In genomic region chr2:85560403-85560726, GRCh38 we compare ENCODE assay signal across 5 cellular contexts. TPM values are rescaled to one million over a fixed set of nuclear protein-coding genes. Genes with fewer than 3 reads are reported as not detected.
A peak's percentile ranks its signal among the peaks of the same experiment; 100 is the strongest.
DNase-seq lines count a peak whose midpoint lies in the region; TF ChIP-seq lines count a peak whose summit lies in the region.
"Not testable (repeated sequence)": the region's sequence is repeated elsewhere in the genome, so short reads cannot be mapped to it uniquely, and the experiment has no call there.

No MANE protein-coding gene starts in this region.

- peaks cover 24% of the 10 kb centered on the region for H3K4me1 Mint-ChIP-seq in osteocyte (ENCODE audit: unreplicated experiment)

- peak overlapping the region; percentile 87 for H3K4me3 ChIP-seq in HFF-Myc (replicated peaks; ENCODE audit: low read depth, low read length)
- peak overlapping the region; percentile 72 for H3K4me3 ChIP-seq in WI38 (ENCODE audit: low read depth, low read length)
- H3K4me3 ChIP-seq in cardiac fibroblast (replicated peaks in 1 of 2; ENCODE audit: low read depth in 2 of 2, low read length in 2 of 2) = peak overlapping the region; percentile 79 to 82
- peak overlapping the region; percentile 92 for H3K4me3 ChIP-seq in iPS-11a (ENCODE audit: low read depth, low read length)

- not testable (repeated sequence) for TF ChIP-seq CTCF in HFF-Myc (IDR thresholded peaks at IDR 0.05; ENCODE audit: low read depth, low read length, missing control alignments); WI38 (IDR thresholded peaks at IDR 0.05; ENCODE audit: low read depth, low read length); cardiac fibroblast (IDR thresholded peaks at IDR 0.05; ENCODE audit: low read depth, low read length); osteocyte (IDR thresholded peaks at IDR 0.05)

- not testable (repeated sequence) for H3K27me3 Mint-ChIP-seq in osteocyte (ENCODE audit: unreplicated experiment)

- H3K27ac Mint-ChIP-seq in osteocyte (ENCODE audit: unreplicated experiment) = peak overlapping the region; percentile 96

- DNase-seq in HFF-Myc (ENCODE audit: extremely low read depth, low read depth); cardiac fibroblast (ENCODE audit: low read depth in 2 of 2); osteocyte (ENCODE audit: extremely low spot score, unreplicated experiment): not testable (repeated sequence)

- peak overlapping the region; percentile 98 for H3K4me3 Mint-ChIP-seq in osteocyte (ENCODE audit: unreplicated experiment)

- not testable (repeated sequence) for H3K9me3 Mint-ChIP-seq in osteocyte (ENCODE audit: unreplicated experiment)

- H3K36me3 Mint-ChIP-seq in osteocyte (ENCODE audit: unreplicated experiment) = peaks cover 14% of the 10 kb centered on the region

RNA-seq across cellular contexts. Expression of gene GGCX, which starts 0.9 kb away (rescaled TPM):
- 58.2 and 59.6 TPM in 2 replicates for total RNA-seq in osteocyte

RNA-seq across cellular contexts. Expression of gene VAMP8, which starts 17.0 kb away (rescaled TPM):
- 3.1 and 3.8 TPM in 2 replicates for total RNA-seq in osteocyte

RNA-seq across cellular contexts. Expression of gene MAT2A, which starts 21.4 kb away (rescaled TPM):
- total RNA-seq in osteocyte = 178 and 183 TPM in 2 replicates

RNA-seq across cellular contexts. Expression of gene VAMP5, which starts 23.9 kb away (rescaled TPM):
- total RNA-seq in osteocyte = not detected in 2 replicates

RNA-seq across cellular contexts. Expression of gene RNF181, which starts 35.2 kb away (rescaled TPM):
- 77.2 and 77.3 TPM in 2 replicates for total RNA-seq in osteocyte
